Comparison of ENCODE assay signal across 1 cellular context in genomic region chr10:18660816-18661431, GRCh38.
TF ChIP-seq lines count a peak whose summit lies in the region.

No MANE protein-coding gene starts in this region.

TF ChIP-seq in H1, 55 proteins besides CTCF, POLR2A, EP300 and RAD21:
- TF ChIP-seq TAF7 (optimal IDR thresholded peaks at IDR 0.05; ENCODE audit: borderline replicate concordance, low read depth, low read length) (no peak), NANOG (IDR thresholded peaks at IDR 0.05; ENCODE audit: insufficient read depth, low read depth, low read length, poor library complexity, severe bottlenecking) (no peak), SIN3A (conservative IDR thresholded peaks at IDR 0.05 in 1 of 2, IDR thresholded peaks at IDR 0.05 in 1 of 2; ENCODE audit: low read depth in 1 of 2, low read length in 2 of 2) (no peak), MAFK (IDR thresholded peaks at IDR 0.05; ENCODE audit: low read depth, low read length) (no peak), RXRA (IDR thresholded peaks at IDR 0.05; ENCODE audit: insufficient read depth, low read depth, low read length) (no peak), RBBP5 (IDR thresholded peaks at IDR 0.05; ENCODE audit: borderline replicate concordance, low read depth, low read length) (no peak), CHD1 (IDR thresholded peaks at IDR 0.05; ENCODE audit: low read depth, low read length) (no peak), SAP30 (IDR thresholded peaks at IDR 0.05; ENCODE audit: insufficient read depth, insufficient replicate concordance, low read length) (no peak), E2F6 (IDR thresholded peaks at IDR 0.05) (no peak), CBX8 (IDR thresholded peaks at IDR 0.05; ENCODE audit: borderline replicate concordance, low read depth, low read length) (no peak), ASH2L (IDR thresholded peaks at IDR 0.05; ENCODE audit: low read length) (no peak), EZH2 (IDR thresholded peaks at IDR 0.05; ENCODE audit: low read depth, low read length, severe bottlenecking) (no peak), SUZ12 (IDR thresholded peaks at IDR 0.05; ENCODE audit: low read length) (no peak), ATF3 (IDR thresholded peaks at IDR 0.05; ENCODE audit: insufficient read depth, low read depth, low read length) (no peak), GABPA (IDR thresholded peaks at IDR 0.05; ENCODE audit: borderline replicate concordance, insufficient read depth, low read length) (no peak)
